1 cellular context compared by ENCODE assay signal in the genomic region with DNA sequence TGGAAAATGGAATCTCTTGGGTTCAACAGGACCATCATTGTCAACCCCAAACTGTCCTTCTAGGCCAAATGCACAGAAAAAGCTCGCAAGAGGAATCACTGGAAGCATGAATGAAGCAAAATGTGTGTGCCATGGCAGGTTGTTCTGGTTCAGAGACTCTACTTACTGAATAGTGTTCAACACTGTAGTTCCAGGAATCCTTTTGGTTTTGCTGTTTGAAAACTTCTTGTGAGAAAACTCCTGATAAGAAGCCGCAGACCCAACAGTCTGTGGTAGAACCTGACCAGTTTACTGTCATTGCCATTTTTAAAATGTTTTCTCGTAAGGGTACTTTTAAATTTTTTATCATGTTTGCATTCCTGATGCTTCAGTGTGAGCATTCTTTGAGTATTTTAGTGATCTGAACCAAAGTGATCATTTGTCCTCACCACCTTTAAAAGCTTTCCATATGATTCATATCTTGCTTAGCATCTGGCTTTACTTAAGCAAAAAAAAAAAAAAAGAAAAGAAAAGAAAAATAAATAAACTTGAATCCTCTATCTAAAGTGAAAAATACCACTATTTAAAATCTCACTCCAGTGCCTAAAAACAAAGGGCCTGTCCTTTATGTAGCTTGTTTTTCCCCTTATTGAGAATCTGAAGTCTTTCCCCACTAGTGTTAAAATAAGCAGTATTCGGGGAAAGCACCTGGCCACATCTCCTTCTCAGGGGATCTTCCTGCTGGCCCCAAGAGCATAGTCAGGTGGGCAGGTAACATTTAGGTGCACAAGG.
A peak's percentile ranks its signal among the peaks of the same experiment; 100 is the strongest.
TF ChIP-seq lines count a peak whose summit lies in the region.

No MANE protein-coding gene starts in this region.

TF ChIP-seq in GM12878, 131 proteins besides CTCF, POLR2A, EP300 and RAD21 (continued from another document and continues in another):
- TF ChIP-seq, protein P1, sequence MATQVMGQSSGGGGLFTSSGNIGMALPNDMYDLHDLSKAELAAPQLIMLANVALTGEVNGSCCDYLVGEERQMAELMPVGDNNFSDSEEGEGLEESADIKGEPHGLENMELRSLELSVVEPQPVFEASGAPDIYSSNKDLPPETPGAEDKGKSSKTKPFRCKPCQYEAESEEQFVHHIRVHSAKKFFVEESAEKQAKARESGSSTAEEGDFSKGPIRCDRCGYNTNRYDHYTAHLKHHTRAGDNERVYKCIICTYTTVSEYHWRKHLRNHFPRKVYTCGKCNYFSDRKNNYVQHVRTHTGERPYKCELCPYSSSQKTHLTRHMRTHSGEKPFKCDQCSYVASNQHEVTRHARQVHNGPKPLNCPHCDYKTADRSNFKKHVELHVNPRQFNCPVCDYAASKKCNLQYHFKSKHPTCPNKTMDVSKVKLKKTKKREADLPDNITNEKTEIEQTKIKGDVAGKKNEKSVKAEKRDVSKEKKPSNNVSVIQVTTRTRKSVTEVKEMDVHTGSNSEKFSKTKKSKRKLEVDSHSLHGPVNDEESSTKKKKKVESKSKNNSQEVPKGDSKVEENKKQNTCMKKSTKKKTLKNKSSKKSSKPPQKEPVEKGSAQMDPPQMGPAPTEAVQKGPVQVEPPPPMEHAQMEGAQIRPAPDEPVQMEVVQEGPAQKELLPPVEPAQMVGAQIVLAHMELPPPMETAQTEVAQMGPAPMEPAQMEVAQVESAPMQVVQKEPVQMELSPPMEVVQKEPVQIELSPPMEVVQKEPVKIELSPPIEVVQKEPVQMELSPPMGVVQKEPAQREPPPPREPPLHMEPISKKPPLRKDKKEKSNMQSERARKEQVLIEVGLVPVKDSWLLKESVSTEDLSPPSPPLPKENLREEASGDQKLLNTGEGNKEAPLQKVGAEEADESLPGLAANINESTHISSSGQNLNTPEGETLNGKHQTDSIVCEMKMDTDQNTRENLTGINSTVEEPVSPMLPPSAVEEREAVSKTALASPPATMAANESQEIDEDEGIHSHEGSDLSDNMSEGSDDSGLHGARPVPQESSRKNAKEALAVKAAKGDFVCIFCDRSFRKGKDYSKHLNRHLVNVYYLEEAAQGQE (IDR thresholded peaks at IDR 0.05; ENCODE audit: low read depth, low read length), result no peak
- TF ChIP-seq EZH2 (IDR thresholded peaks at IDR 0.05; ENCODE audit: borderline replicate concordance, control insufficient read depth, low read depth, low read length) (no peak), FOXM1 (IDR thresholded peaks at IDR 0.05; ENCODE audit: low read depth, low read length) (peak; percentile 80; the same call in 1 of the 2 replicates), ZBTB11 (CRISPR knock-in tag; IDR thresholded peaks at IDR 0.05) (no peak), IKZF2 (IDR thresholded peaks at IDR 0.05) (peak; percentile 56 to 71; a peak in 2 of 4 replicates), BRCA1 (IDR thresholded peaks at IDR 0.05; ENCODE audit: low read depth, low read length) (no peak), MTA3 (IDR thresholded peaks at IDR 0.05; ENCODE audit: borderline replicate concordance, low read length) (peak; percentile 78), ZZZ3 (IDR thresholded peaks at IDR 0.05; ENCODE audit: control insufficient read depth, insufficient read length, low read depth) (no peak), WRNIP1 (IDR thresholded peaks at IDR 0.05; ENCODE audit: borderline replicate concordance, low read depth, low read length) (no peak), TAF1 (IDR thresholded peaks at IDR 0.05; ENCODE audit: borderline replicate concordance, low read depth, low read length) (no peak), NFXL1 (IDR thresholded peaks at IDR 0.05; ENCODE audit: borderline replicate concordance) (no peak), BMI1 (IDR thresholded peaks at IDR 0.05; ENCODE audit: borderline replicate concordance) (peak; percentile 16; the same call in 1 of the 2 replicates), NR2F1 (conservative IDR thresholded peaks at IDR 0.05) (no peak), ZNF592 (IDR thresholded peaks at IDR 0.05) (peak; percentile 65; the same call in 1 of the 2 replicates), CHD4 (IDR thresholded peaks at IDR 0.05) (no peak), SKIL (IDR thresholded peaks at IDR 0.05; ENCODE audit: low read depth, poor library complexity, severe bottlenecking) (no peak), RBBP5 (conservative IDR thresholded peaks at IDR 0.05) (no peak), ZBTB4 (CRISPR knock-in tag; IDR thresholded peaks at IDR 0.05) (no peak), ZBTB33 (IDR thresholded peaks at IDR 0.05) (no peak), SIX5 (IDR thresholded peaks at IDR 0.05; ENCODE audit: low read depth, low read length, severe bottlenecking) (no peak), STAT1 (conservative IDR thresholded peaks at IDR 0.05) (no peak), PAX8 (IDR thresholded peaks at IDR 0.05) (no peak; the same call in 1 of the 2 replicates), RELA (IDR thresholded peaks at IDR 0.05; ENCODE audit: borderline replicate concordance, partially characterized antibody) (peak; percentile 76), YY1 (IDR thresholded peaks at IDR 0.05; ENCODE audit: low read depth, low read length) (no peak), EED (IDR thresholded peaks at IDR 0.05; ENCODE audit: low read depth) (0 out of 2 replicates have a peak, but pooled peaks have one; percentile 13), FOS (IDR thresholded peaks at IDR 0.05; ENCODE audit: borderline replicate concordance, extremely low read depth, insufficient read length) (no peak), JUNB (IDR thresholded peaks at IDR 0.05) (peak; percentile 23; the same call in 1 of the 2 replicates), IRF3 (IDR thresholded peaks at IDR 0.05) (no peak)
- TF ChIP-seq, protein P2, sequence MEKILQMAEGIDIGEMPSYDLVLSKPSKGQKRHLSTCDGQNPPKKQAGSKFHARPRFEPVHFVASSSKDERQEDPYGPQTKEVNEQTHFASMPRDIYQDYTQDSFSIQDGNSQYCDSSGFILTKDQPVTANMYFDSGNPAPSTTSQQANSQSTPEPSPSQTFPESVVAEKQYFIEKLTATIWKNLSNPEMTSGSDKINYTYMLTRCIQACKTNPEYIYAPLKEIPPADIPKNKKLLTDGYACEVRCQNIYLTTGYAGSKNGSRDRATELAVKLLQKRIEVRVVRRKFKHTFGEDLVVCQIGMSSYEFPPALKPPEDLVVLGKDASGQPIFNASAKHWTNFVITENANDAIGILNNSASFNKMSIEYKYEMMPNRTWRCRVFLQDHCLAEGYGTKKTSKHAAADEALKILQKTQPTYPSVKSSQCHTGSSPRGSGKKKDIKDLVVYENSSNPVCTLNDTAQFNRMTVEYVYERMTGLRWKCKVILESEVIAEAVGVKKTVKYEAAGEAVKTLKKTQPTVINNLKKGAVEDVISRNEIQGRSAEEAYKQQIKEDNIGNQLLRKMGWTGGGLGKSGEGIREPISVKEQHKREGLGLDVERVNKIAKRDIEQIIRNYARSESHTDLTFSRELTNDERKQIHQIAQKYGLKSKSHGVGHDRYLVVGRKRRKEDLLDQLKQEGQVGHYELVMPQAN (conservative IDR thresholded peaks at IDR 0.05), result no peak
